9 cellular contexts compared by ENCODE assay signal in genomic region chr1:202692959-202693555, GRCh38. TPM values are rescaled to one million over a fixed set of nuclear protein-coding genes. Genes with fewer than 3 reads are reported as not detected.
A peak's percentile ranks its signal among the peaks of the same experiment; 100 is the strongest.
DNase-seq lines count a peak whose midpoint lies in the region; ATAC-seq, FAIRE-seq and TF ChIP-seq lines count a peak whose summit lies in the region.
"Had no signal": no experiment of that assay in that cellular context is flagged by ENCODE, and none has a peak within 500 bp of the region (broad histone marks: within the 10 kb centered on the region; RNA-seq: fewer than 3 reads in every experiment).

No MANE protein-coding gene starts in this region.

- no peak overlapping the region for H3K27ac ChIP-seq in WERI-Rb-1

- peak; percentile 56 for DNase-seq in DMS53 treated with DMSO at 0.1 percent for 48 hours (lab: John Stamatoyannopoulos, UW; ENCODE audit: unreplicated experiment)
- peak; percentile 65 to 74 for DNase-seq in Kasumi-1 (lab: John Stamatoyannopoulos, UW)
- peak; percentile 90 for DNase-seq in WERI-Rb-1
- DNase-seq in bronchial epithelial cell (ENCODE audit: low read depth) = peak; percentile 49
- peak; percentile 91 for DNase-seq in left kidney (ENCODE audit: low read depth, low spot score)
- DNase-seq in stimulated activated CD4-positive, alpha-beta T cell treated with anti-CD3 and anti-CD28 coated beads, TNF-alpha, amount 100 ng/mL, for 4 hours (ENCODE audit: low read depth in 3 of 3) = peak; percentile 10 to 41 (median 32)
- DNase-seq in NCI-H2107 (lab: John Stamatoyannopoulos, UW) = no peak

- H3K9me3 ChIP-seq in WERI-Rb-1 (ENCODE audit: severe bottlenecking) = no peaks in the 10 kb centered on the region

- no peak for ATAC-seq in GM18502 (IDR thresholded peaks at IDR 0.05; ENCODE audit: poor library complexity, unreplicated experiment)

- H3K36me3 ChIP-seq in WERI-Rb-1 (0 out of 2 replicates have a peak, but pooled peaks cover 3% of the 10 kb centered on the region), bronchial epithelial cell (ENCODE audit: control insufficient read depth, insufficient read depth, low read length) (no peaks in the 10 kb centered on the region)

- no peak for FAIRE-seq in bronchial epithelial cell (lab: Jason Lieb, UNC)

- peak; percentile 96 for TF ChIP-seq CTCF in WERI-Rb-1 (IDR thresholded peaks at IDR 0.05; ENCODE audit: low read depth, low read length)
- TF ChIP-seq CTCF in bronchial epithelial cell (IDR thresholded peaks at IDR 0.05; ENCODE audit: insufficient read depth, low read length, severe bottlenecking) = peak; percentile 31

- H3K4me3 ChIP-seq in WERI-Rb-1 (ENCODE audit: low read depth, low read length) = no peak overlapping the region
- no peak overlapping the region for H3K4me3 ChIP-seq in bronchial epithelial cell (ENCODE audit: low read depth, low read length)

- H3K27me3 ChIP-seq in WERI-Rb-1 (ENCODE audit: insufficient read depth, low read depth, severe bottlenecking) = no peaks in the 10 kb centered on the region
- H3K27me3 ChIP-seq in bronchial epithelial cell (ENCODE audit: control insufficient read depth, insufficient read depth, low read length) = peaks cover 13% of the 10 kb centered on the region

RNA-seq across cellular contexts. Expression of gene SYT2, which starts 17.2 kb away (rescaled TPM):
- total RNA-seq in bronchial epithelial cell = under 0.01 TPM in 2 replicates
- total RNA-seq: activated naive CD4-positive, alpha-beta T cell treated with anti-CD3 and anti-CD28 coated beads, Interleukin-2, amount 50 U/mL, for 72 hours had no signal
